ENCODE assay signal across 34 cellular contexts in the genomic region with DNA sequence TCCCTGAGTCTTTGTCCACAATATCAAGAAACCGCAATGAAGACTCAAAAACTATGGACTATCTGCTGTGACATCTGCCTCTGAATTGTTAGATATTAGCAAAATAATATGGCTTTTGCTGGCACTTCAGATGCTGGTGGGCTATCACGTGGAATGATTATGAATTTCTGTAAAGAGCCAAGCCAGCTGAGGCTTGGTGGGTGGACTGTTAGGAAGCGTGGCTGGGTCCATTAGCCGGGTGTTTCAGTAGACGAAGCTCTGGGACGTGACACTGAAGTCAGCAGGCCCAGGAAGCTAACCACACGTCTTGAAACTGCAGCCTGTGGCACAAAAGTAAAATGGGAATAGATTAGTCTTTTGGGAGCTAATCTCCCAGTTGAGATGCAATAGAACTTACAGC.
"Had no signal": no experiment of that assay in that cellular context is flagged by ENCODE, and none has a peak within 500 bp of the region (broad histone marks: within the 10 kb centered on the region; RNA-seq: fewer than 3 reads in every experiment).

No MANE protein-coding gene starts in this region.

- H3K27me3 ChIP-seq: ascending aorta, cardiac muscle cell had no signal

- H3K4me3 ChIP-seq: ascending aorta, cardiac muscle cell had no signal

- H3K9me3 ChIP-seq: ascending aorta had no signal

- H3K27ac Mint-ChIP-seq: activated B cell treated with CpG ODN at 0.5 μM for 24 hours; activated CD4-positive, alpha-beta memory T cell treated with anti-CD3 and anti-CD28 coated beads for 36 hours; activated CD4-positive, alpha-beta T cell treated with anti-CD3 and anti-CD28 coated beads, Interleukin-2, amount 10 ng/mL, durations not matched to agents 24 days and 14 days; activated CD8-positive, alpha-beta T cell treated with anti-CD3 and anti-CD28 coated beads for 36 hours; activated naive CD4-positive, alpha-beta T cell treated with anti-CD3 and anti-CD28 coated beads, Interleukin-2, amount 10 ng/mL, durations not matched to agents 7 days and 5 days; activated naive CD4-positive, alpha-beta T cell treated with anti-CD3 and anti-CD28 coated beads, Interleukin-2, amount 50 U/mL, for 24 hours; activated naive CD8-positive, alpha-beta T cell; activated naive CD8-positive, alpha-beta T cell treated with anti-CD3 and anti-CD28 coated beads, Interleukin-2, amount 10 ng/mL, durations not matched to agents 7 days and 5 days; activated naive CD8-positive, alpha-beta T cell treated with anti-CD3 and anti-CD28 coated beads, Interleukin-2, amount 50 U/mL, for 24 hours; activated T-cell treated with anti-CD3 and anti-CD28 coated beads, Interleukin-2, amount 50 U/mL, for 72 hours; activated T-helper 1 cell treated with anti-CD3 and anti-CD28 coated beads, Interleukin-12 subunit alpha, Interleukin-12 subunit beta, Interleukin-2, Interleukin-4 antibody, amounts not matched to agents 30 ng/mL and 10 ng/mL and 1 ng/mL, durations not matched to agents 14 hours and 24 hours and 36 hours; activated T-helper 17 cell treated with anti-CD3 and anti-CD28 coated beads, Interleukin-2, amount 50 U/mL, for 72 hours; brain; T-helper 1 cell treated with Interleukin-12 subunit alpha and Interleukin-12 subunit beta and Interleukin-4 antibody, amounts not matched to agents 30 μg/mL and 1 μg/mL, for 36 hours; T-helper 2 cell treated with Interferon-gamma antibody and Interleukin-4, amounts not matched to agents 5 μg/mL and 100 μg/mL, for 36 hours had no signal

- H3K27me3 Mint-ChIP-seq: activated B cell treated with CpG ODN at 0.5 μM for 24 hours; activated CD4-positive, alpha-beta memory T cell treated with anti-CD3 and anti-CD28 coated beads for 36 hours; activated CD4-positive, alpha-beta T cell treated with anti-CD3 and anti-CD28 coated beads, Interleukin-2, amount 10 ng/mL, durations not matched to agents 24 days and 14 days; activated CD8-positive, alpha-beta T cell treated with anti-CD3 and anti-CD28 coated beads for 36 hours; activated naive CD4-positive, alpha-beta T cell treated with anti-CD3 and anti-CD28 coated beads, Interleukin-2, amount 10 ng/mL, durations not matched to agents 7 days and 5 days; activated naive CD4-positive, alpha-beta T cell treated with anti-CD3 and anti-CD28 coated beads, Interleukin-2, amount 50 U/mL, for 24 hours; activated naive CD8-positive, alpha-beta T cell; activated naive CD8-positive, alpha-beta T cell treated with anti-CD3 and anti-CD28 coated beads, Interleukin-2, amount 10 ng/mL, durations not matched to agents 7 days and 5 days; activated naive CD8-positive, alpha-beta T cell treated with anti-CD3 and anti-CD28 coated beads, Interleukin-2, amount 50 U/mL, for 24 hours; activated T-helper 17 cell treated with anti-CD3 and anti-CD28 coated beads, Interleukin-2, amount 50 U/mL, for 72 hours; brain had no signal

- H3K4me3 Mint-ChIP-seq: activated B cell treated with CpG ODN at 0.5 μM for 24 hours; activated CD4-positive, alpha-beta memory T cell treated with anti-CD3 and anti-CD28 coated beads for 36 hours; activated CD4-positive, alpha-beta T cell treated with anti-CD3 and anti-CD28 coated beads, Interleukin-2, amount 10 ng/mL, durations not matched to agents 24 days and 14 days; activated CD8-positive, alpha-beta T cell treated with anti-CD3 and anti-CD28 coated beads for 36 hours; activated naive CD4-positive, alpha-beta T cell treated with anti-CD3 and anti-CD28 coated beads, Interleukin-2, amount 10 ng/mL, durations not matched to agents 7 days and 5 days; activated naive CD4-positive, alpha-beta T cell treated with anti-CD3 and anti-CD28 coated beads, Interleukin-2, amount 50 U/mL, for 24 hours; activated naive CD8-positive, alpha-beta T cell; activated naive CD8-positive, alpha-beta T cell treated with anti-CD3 and anti-CD28 coated beads, Interleukin-2, amount 10 ng/mL, durations not matched to agents 7 days and 5 days; activated naive CD8-positive, alpha-beta T cell treated with anti-CD3 and anti-CD28 coated beads, Interleukin-2, amount 50 U/mL, for 24 hours; activated T-cell treated with anti-CD3 and anti-CD28 coated beads, Interleukin-2, amount 50 U/mL, for 4 hours; activated T-cell treated with anti-CD3 and anti-CD28 coated beads, Interleukin-2, amount 50 U/mL, for 72 hours; activated T-helper 1 cell treated with anti-CD3 and anti-CD28 coated beads, Interleukin-12 subunit alpha, Interleukin-12 subunit beta, Interleukin-2, Interleukin-4 antibody, amounts not matched to agents 30 ng/mL and 10 ng/mL and 1 ng/mL, durations not matched to agents 14 hours and 24 hours and 36 hours; activated T-helper 17 cell treated with anti-CD3 and anti-CD28 coated beads, Interleukin-2, amount 50 U/mL, for 72 hours; brain; T-helper 1 cell treated with Interleukin-12 subunit alpha and Interleukin-12 subunit beta and Interleukin-4 antibody, amounts not matched to agents 30 μg/mL and 1 μg/mL, for 36 hours; T-helper 2 cell treated with Interferon-gamma antibody and Interleukin-4, amounts not matched to agents 5 μg/mL and 100 μg/mL, for 36 hours had no signal

- H3K4me1 Mint-ChIP-seq: activated B cell treated with CpG ODN at 0.5 μM for 24 hours; activated CD4-positive, alpha-beta T cell treated with anti-CD3 and anti-CD28 coated beads, Interleukin-2, amount 10 ng/mL, durations not matched to agents 24 days and 14 days; activated naive CD4-positive, alpha-beta T cell treated with anti-CD3 and anti-CD28 coated beads, Interleukin-2, amount 10 ng/mL, durations not matched to agents 7 days and 5 days; activated naive CD4-positive, alpha-beta T cell treated with anti-CD3 and anti-CD28 coated beads, Interleukin-2, amount 50 U/mL, for 24 hours; activated naive CD8-positive, alpha-beta T cell treated with anti-CD3 and anti-CD28 coated beads, Interleukin-2, amount 10 ng/mL, durations not matched to agents 7 days and 5 days; activated naive CD8-positive, alpha-beta T cell treated with anti-CD3 and anti-CD28 coated beads, Interleukin-2, amount 50 U/mL, for 24 hours; activated T-helper 17 cell treated with anti-CD3 and anti-CD28 coated beads, Interleukin-2, amount 50 U/mL, for 72 hours; brain had no signal

- H3K4me1 ChIP-seq: ascending aorta had no signal

- H3K27ac ChIP-seq: ascending aorta, cardiac muscle cell, VCaP had no signal

- ATAC-seq: activated CD8-positive, alpha-beta T cell treated with anti-CD3 and anti-CD28 coated beads for 36 hours; activated naive CD8-positive, alpha-beta T cell treated with anti-CD3 and anti-CD28 coated beads, Interleukin-2, amount 50 U/mL, for 24 hours; activated T-cell treated with anti-CD3 and anti-CD28 coated beads, Interleukin-2, amount 50 U/mL, for 4 hours; activated T-cell treated with anti-CD3 and anti-CD28 coated beads, Interleukin-2, amount 50 U/mL, for 72 hours; activated T-helper 17 cell treated with anti-CD3 and anti-CD28 coated beads, Interleukin-2, amount 50 U/mL, for 72 hours had no signal

- H3K36me3 Mint-ChIP-seq: activated CD4-positive, alpha-beta memory T cell treated with anti-CD3 and anti-CD28 coated beads for 36 hours; activated naive CD4-positive, alpha-beta T cell treated with anti-CD3 and anti-CD28 coated beads, Interleukin-2, amount 10 ng/mL, durations not matched to agents 7 days and 5 days; activated naive CD4-positive, alpha-beta T cell treated with anti-CD3 and anti-CD28 coated beads, Interleukin-2, amount 50 U/mL, for 24 hours; activated naive CD8-positive, alpha-beta T cell; activated naive CD8-positive, alpha-beta T cell treated with anti-CD3 and anti-CD28 coated beads, Interleukin-2, amount 10 ng/mL, durations not matched to agents 7 days and 5 days; brain had no signal

- H3K36me3 ChIP-seq: ascending aorta, cardiac muscle cell had no signal

- DNase-seq: activated B cell treated with CpG ODN at 0.5 μM for 24 hours; activated CD4-positive, alpha-beta memory T cell treated with anti-CD3 and anti-CD28 coated beads for 36 hours; activated CD4-positive, alpha-beta T cell treated with anti-CD3 and anti-CD28 coated beads for 4 hours; activated CD4-positive, alpha-beta T cell treated with anti-CD3 and anti-CD28 coated beads, Interleukin-2, amount 10 ng/mL, durations not matched to agents 24 days and 14 days; activated CD4-positive, alpha-beta T cell treated with anti-CD3 and anti-CD28 coated beads, Interleukin-2, amount 50 U/mL, for 1 hour; activated CD4-positive, alpha-beta T cell treated with anti-CD3 and anti-CD28 coated beads, Interleukin-2, amount 50 U/mL, for 4 hours; activated CD4-positive, CD25-positive, alpha-beta regulatory T cell treated with anti-CD3 and anti-CD28 coated beads, Interleukin-2, amount 50 U/mL, for 72 hours; activated CD8-positive, alpha-beta memory T cell treated with anti-CD3 and anti-CD28 coated beads, Interleukin-2, amount 50 U/mL, for 4 hours; activated CD8-positive, alpha-beta T cell treated with anti-CD3 and anti-CD28 coated beads for 36 hours; activated gamma-delta T cell; activated naive CD4-positive, alpha-beta T cell treated with anti-CD3 and anti-CD28 coated beads, Interleukin-2, amount 10 ng/mL, durations not matched to agents 7 days and 5 days; activated naive CD4-positive, alpha-beta T cell treated with Interleukin-2 at 50 U/mL for 16 hours; activated naive CD8-positive, alpha-beta T cell treated with anti-CD3 and anti-CD28 coated beads, Interleukin-2, amount 10 ng/mL, durations not matched to agents 7 days and 5 days; activated naive CD8-positive, alpha-beta T cell treated with anti-CD3 and anti-CD28 coated beads, Interleukin-2, amount 50 U/mL, for 24 hours; activated T-cell treated with anti-CD3 and anti-CD28 coated beads for 4 hours; activated T-cell treated with anti-CD3 and anti-CD28 coated beads, Interleukin-2, amount 50 U/mL, for 1 hour; activated T-cell treated with anti-CD3 and anti-CD28 coated beads, Interleukin-2, amount 50 U/mL, for 4 hours; activated T-cell treated with anti-CD3 and anti-CD28 coated beads, Interleukin-2, amount 50 U/mL, for 72 hours; amygdala; anterior cingulate cortex; central memory CD4-positive, alpha-beta T cell; T-helper 1 cell; T-helper 2 cell; T-helper 9 cell had no signal
